ENCODE assay signal across 15 cellular contexts in genomic region chr18:77433076-77433475, GRCh38.
DNase-seq lines count a peak whose midpoint lies in the region; TF ChIP-seq lines count a peak whose summit lies in the region.
"Had no signal": no experiment of that assay in that cellular context is flagged by ENCODE, and none has a peak within 500 bp of the region (broad histone marks: within the 10 kb centered on the region; RNA-seq: fewer than 3 reads in every experiment).

No MANE protein-coding gene starts in this region.

- no peak for TF ChIP-seq POLR2A in uterus (IDR thresholded peaks at IDR 0.05)

- H4K20me1 ChIP-seq in Karpas-422 (ENCODE audit: insufficient read depth, low read depth, low read length) = no peaks in the 10 kb centered on the region
- H4K20me1 ChIP-seq: BLaER1 treated with 17β-estradiol and CSF1 and Interleukin-3, amounts not matched to agents 10 nM and 100 nM had no signal

- H2AFZ ChIP-seq in Karpas-422 (ENCODE audit: low read length) = no peak overlapping the region
- H2AFZ ChIP-seq: GM23248 had no signal

- no peak for TF ChIP-seq CTCF in uterus (IDR thresholded peaks at IDR 0.05)

- no peak overlapping the region for H3K27ac ChIP-seq in Karpas-422 (ENCODE audit: low read length)
- H3K27ac ChIP-seq in uterus = no peak overlapping the region
- H3K27ac ChIP-seq: 22Rv1; BLaER1 treated with 17β-estradiol and CSF1 and Interleukin-3, amounts not matched to agents 10 nM and 100 nM; GM23248; HL-60 had no signal

- no peak overlapping the region for H3K4me2 ChIP-seq in Karpas-422 (ENCODE audit: low read depth, low read length, poor library complexity, severe bottlenecking)
- H3K4me2 ChIP-seq: BLaER1 treated with 17β-estradiol and CSF1 and Interleukin-3, amounts not matched to agents 10 nM and 100 nM had no signal

- H3K4me1 ChIP-seq in Karpas-422 (ENCODE audit: low read length) = no peaks in the 10 kb centered on the region
- no peaks in the 10 kb centered on the region for H3K4me1 ChIP-seq in uterus

- peak; percentile 49 for DNase-seq in Ammon's horn (ENCODE audit: low spot score)
- DNase-seq in Karpas-422 = peak; percentile 44
- peak; percentile 10 for DNase-seq in cerebellum (ENCODE audit: low spot score)
- DNase-seq in pons (ENCODE audit: low spot score) = peak; percentile 15
- no peak for DNase-seq in uterus
- DNase-seq in NCI-H2107 (lab: John Stamatoyannopoulos, UW) = no peak
- no peak for DNase-seq in SKM-1 treated with dmso at 0.1 percent for 144 hours (lab: John Stamatoyannopoulos, UW; ENCODE audit: unreplicated experiment)
- DNase-seq: AML-193; CD4-positive, CD25-positive, alpha-beta regulatory T cell; DMS53; GM23248; H7 had no signal

- no peak overlapping the region for H3K9ac ChIP-seq in Karpas-422 (ENCODE audit: low read length)
- H3K9ac ChIP-seq: BLaER1 treated with 17β-estradiol and CSF1 and Interleukin-3, amounts not matched to agents 10 nM and 100 nM; GM23248 had no signal

- H3K27me3 ChIP-seq in Karpas-422 (ENCODE audit: low read length) (no peaks in the 10 kb centered on the region), uterus (no peaks in the 10 kb centered on the region)
- H3K27me3 ChIP-seq: BLaER1 treated with 17β-estradiol and CSF1 and Interleukin-3, amounts not matched to agents 10 nM and 100 nM had no signal

- no peaks in the 10 kb centered on the region for H3K9me2 ChIP-seq in Karpas-422 (replicated peaks; ENCODE audit: insufficient read depth, low read length)

- H3K9me3 ChIP-seq in Karpas-422 (ENCODE audit: low read length) (no peaks in the 10 kb centered on the region), uterus (no peaks in the 10 kb centered on the region)
- H3K9me3 ChIP-seq: BLaER1 treated with 17β-estradiol and CSF1 and Interleukin-3, amounts not matched to agents 10 nM and 100 nM had no signal

- H3K4me3 ChIP-seq in Karpas-422 (ENCODE audit: low read length) (no peak overlapping the region), uterus (no peak overlapping the region)
- H3K4me3 ChIP-seq: BLaER1 treated with 17β-estradiol and CSF1 and Interleukin-3, amounts not matched to agents 10 nM and 100 nM; GM23248 had no signal

- H3K79me2 ChIP-seq in Karpas-422 (ENCODE audit: low read length) = no peaks in the 10 kb centered on the region

- H3K36me3 ChIP-seq in Karpas-422 (ENCODE audit: insufficient read depth, low read length) (no peaks in the 10 kb centered on the region), uterus (no peaks in the 10 kb centered on the region)
- H3K36me3 ChIP-seq: BLaER1 treated with 17β-estradiol and CSF1 and Interleukin-3, amounts not matched to agents 10 nM and 100 nM had no signal

- intact Hi-C loops in uterus (cut with DNase I; ENCODE audit: low total_unique reads) = no loop called here

Comparison
In these comparisons a context has a peak if more than half of its experiments do, and no peak if none do; other contexts are left out.
1. DNase-seq: peak in Ammon's horn (single experiment), Karpas-422 (single experiment), cerebellum (single experiment) and pons (single experiment); none in uterus (0 of 2), NCI-H2107 (single experiment) and SKM-1 treated with dmso at 0.1 percent for 144 hours (single experiment).